In the genomic region with DNA sequence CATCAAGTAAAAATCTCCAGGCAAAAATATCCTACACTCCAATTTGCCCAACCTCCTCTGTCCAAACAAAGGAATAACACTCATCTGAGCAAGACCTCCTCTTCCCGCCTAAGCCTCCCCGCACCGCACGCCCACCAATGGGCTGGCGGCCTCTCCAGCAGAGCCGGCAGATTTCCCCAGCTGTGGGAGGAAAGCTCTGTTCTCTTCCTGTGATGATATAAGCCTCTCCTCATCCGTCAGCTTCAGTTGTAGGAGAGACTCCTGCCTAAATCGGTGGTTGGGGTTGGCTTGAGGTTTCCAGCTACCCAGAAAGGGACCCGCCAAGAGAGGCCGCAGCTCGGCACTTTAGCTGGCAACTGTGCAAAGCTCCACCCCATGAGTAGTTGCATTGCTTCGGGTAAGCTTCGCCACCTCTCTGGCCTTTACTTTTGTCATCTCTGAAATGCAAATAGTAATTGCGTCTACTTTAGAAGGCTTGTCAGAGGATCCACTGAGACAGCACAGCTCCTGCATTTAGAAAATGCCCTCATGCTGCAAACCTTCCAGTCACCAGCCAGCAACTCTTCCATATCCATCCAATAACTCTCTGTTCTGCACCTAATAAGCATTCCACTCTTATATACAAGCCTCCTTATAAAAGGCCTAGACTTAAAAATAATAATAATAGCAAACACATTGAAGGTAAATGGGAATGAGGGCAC, we compare ENCODE assay signal across 20 cellular contexts.
DNase-seq lines count a peak whose midpoint lies in the region; ATAC-seq and TF ChIP-seq lines count a peak whose summit lies in the region.
"Had no signal": no experiment of that assay in that cellular context is flagged by ENCODE, and none has a peak within 500 bp of the region (broad histone marks: within the 10 kb centered on the region; RNA-seq: fewer than 3 reads in every experiment).

No MANE protein-coding gene starts in this region.

- no peak overlapping the region for H4K91ac ChIP-seq in neuronal stem cell (ENCODE audit: low read depth, low read length, poor library complexity)

- peak in 7 of 8 donors; percentile 33 to 75 (median 61) for ATAC-seq in heart right ventricle
- no peak for ATAC-seq in HG02588 (IDR thresholded peaks at IDR 0.05; ENCODE audit: unreplicated experiment)
- ATAC-seq: activated T-cell treated with anti-CD3 and anti-CD28 coated beads, Interleukin-2, amount 50 U/mL, for 72 hours; HepG2; pancreas; right lobe of liver had no signal

- H3K4me1 ChIP-seq in heart right ventricle (peaks cover 0 to 13% (median 3%) of the 10 kb centered on the region in 9 donors), right atrium auricular region (no peaks in the 10 kb centered on the region), neuronal stem cell (ENCODE audit: control insufficient read depth in 2 of 2, insufficient read depth in 1 of 2, low read depth in 1 of 2, low read length in 2 of 2) (peaks cover 0 to 11% of the 10 kb centered on the region in 2 donors)
- H3K4me1 ChIP-seq: pancreas, right lobe of liver had no signal

- 62 to 63% methylated on average over 14 of the region's 14 CpGs for WGBS in heart right ventricle, 2 donors
- WGBS in neuronal stem cell (ENCODE audit: extremely low coverage in 2 of 2, insufficient read length in 2 of 2, insufficient replicate concordance in 1 of 2), 2 donors, result no CpG with 5 or more reads among the region's 14 CpGs

- no peaks in the 10 kb centered on the region for H3K9me3 ChIP-seq in heart right ventricle
- no peaks in the 10 kb centered on the region for H3K9me3 ChIP-seq in right atrium auricular region
- peaks cover 0 to 1% of the 10 kb centered on the region in 2 donors for H3K9me3 ChIP-seq in neuronal stem cell (replicated peaks in 1 of 2; ENCODE audit: control insufficient read depth in 2 of 2, insufficient read depth in 1 of 2, low read depth in 1 of 2, low read length in 2 of 2)
- H3K9me3 ChIP-seq: pancreas, right lobe of liver had no signal

- TF ChIP-seq CTCF in heart right ventricle (IDR thresholded peaks at IDR 0.05), result no peak
- TF ChIP-seq CTCF in right atrium auricular region (IDR thresholded peaks at IDR 0.05), result no peak
- no peak for TF ChIP-seq CTCF in dorsolateral prefrontal cortex (IDR thresholded peaks at IDR 0.05 in 54 of 56, conservative IDR thresholded peaks at IDR 0.05 in 2 of 56; ENCODE audit: low read depth in 1 of 56, partially characterized antibody in 56 of 56)

- DNase-seq in heart right ventricle (peak in 1 of 2 donors; percentile 7), right atrium auricular region (ENCODE audit: low spot score) (no peak), dorsolateral prefrontal cortex (peak in 6 of 10 donors; percentile 56 to 82 (median 61)), neuronal stem cell (ENCODE audit: low spot score) (no peak), NCI-H128 (lab: John Stamatoyannopoulos, UW; ENCODE audit: unreplicated experiment) (no peak), D341Med (ENCODE audit: low spot score) (no peak)
- no peak for DNase-seq in stimulated activated CD8-positive, alpha-beta memory T cell treated with anti-CD3 and anti-CD28 coated beads, Interleukin-4, amount 100 ng/mL, for 48 hours
- DNase-seq: activated CD4-positive, alpha-beta T cell treated with anti-CD3 and anti-CD28 coated beads, Interleukin-2, amount 10 ng/mL, durations not matched to agents 24 days and 14 days; activated naive CD4-positive, alpha-beta T cell treated with anti-CD3 and anti-CD28 coated beads, Interleukin-2, amount 50 U/mL, for 16 hours; activated T-cell treated with anti-CD3 and anti-CD28 coated beads, Interleukin-2, amount 50 U/mL, for 72 hours; central memory CD4-positive, alpha-beta T cell; GM23248; mammary epithelial cell; NCI-H1105 treated with DMSO at 0.1 percent for 48 hours; NCI-H2171 treated with DMSO at 0.1 percent for 48 hours; pancreas; right lobe of liver had no signal

- no peak overlapping the region for H3K9ac ChIP-seq in neuronal stem cell (ENCODE audit: low read depth, low read length, poor library complexity)
- H3K9ac ChIP-seq: GM23248 had no signal

- H2BK15ac ChIP-seq in neuronal stem cell (ENCODE audit: low read length), result no peak overlapping the region

- no peak overlapping the region for H3K4ac ChIP-seq in neuronal stem cell (ENCODE audit: low read length)

- H3K36me3 ChIP-seq in heart right ventricle, result no peaks in the 10 kb centered on the region
- H3K36me3 ChIP-seq in right atrium auricular region, result no peaks in the 10 kb centered on the region
- no peaks in the 10 kb centered on the region for H3K36me3 ChIP-seq in neuronal stem cell (replicated peaks in 1 of 2; ENCODE audit: control insufficient read depth in 2 of 2, insufficient read depth in 2 of 2, low read length in 2 of 2)
- H3K36me3 ChIP-seq: pancreas, right lobe of liver had no signal

- H3K27me3 ChIP-seq in heart right ventricle (peaks cover 0 to 4% (median 0%) of the 10 kb centered on the region in 7 donors), right atrium auricular region (no peaks in the 10 kb centered on the region), dorsolateral prefrontal cortex (no peaks in the 10 kb centered on the region), neuronal stem cell (ENCODE audit: control insufficient read depth in 3 of 3, insufficient read depth in 3 of 3, low read depth in 1 of 3, low read length in 3 of 3) (no peaks in the 10 kb centered on the region)
- H3K27me3 ChIP-seq: pancreas, right lobe of liver had no signal

- no peak overlapping the region for H2AK5ac ChIP-seq in neuronal stem cell (ENCODE audit: low read depth, low read length)

- no peak overlapping the region for H3K27ac ChIP-seq in heart right ventricle
- no peak overlapping the region for H3K27ac ChIP-seq in right atrium auricular region
- peak overlapping the region in 54 of 59 donors; percentile 2 to 84 (median 56) for H3K27ac ChIP-seq in dorsolateral prefrontal cortex
- no peak overlapping the region for H3K27ac ChIP-seq in neuronal stem cell (replicated peaks; ENCODE audit: low read length)
- H3K27ac ChIP-seq: epithelial cell of prostate, GM23248, pancreas, right lobe of liver had no signal

- H3K4me2 ChIP-seq in neuronal stem cell (ENCODE audit: insufficient read depth, low read length, poor library complexity, severe bottlenecking), result no peak overlapping the region

- H3K79me1 ChIP-seq in neuronal stem cell (ENCODE audit: low read depth, low read length), result no peaks in the 10 kb centered on the region

- H3K14ac ChIP-seq in neuronal stem cell (ENCODE audit: low read length), result no peak overlapping the region

- H2BK12ac ChIP-seq in neuronal stem cell (ENCODE audit: low read length), result no peak overlapping the region

- H3K23ac ChIP-seq in neuronal stem cell (ENCODE audit: low read depth, low read length, poor library complexity), result no peak overlapping the region

- no peak overlapping the region for H2BK5ac ChIP-seq in neuronal stem cell (ENCODE audit: low read length)

- H2BK120ac ChIP-seq in neuronal stem cell (ENCODE audit: low read depth, low read length), result no peak overlapping the region

- H4K8ac ChIP-seq in neuronal stem cell (ENCODE audit: low read depth, low read length), result no peak overlapping the region

- H2AFZ ChIP-seq in neuronal stem cell (ENCODE audit: low read length), result peak overlapping the region; percentile 22
- H2AFZ ChIP-seq: GM23248 had no signal

- H3K18ac ChIP-seq in neuronal stem cell (ENCODE audit: low read length), result no peak overlapping the region

- intact Hi-C loops in heart right ventricle (cut with DNase I), result no loop called here
- intact Hi-C loops in dorsolateral prefrontal cortex (cut with DNase I), result no loop called here

- H3K4me3 ChIP-seq in heart right ventricle (no peak overlapping the region), right atrium auricular region (no peak overlapping the region), dorsolateral prefrontal cortex (peak overlapping the region in 3 of 59 donors; percentile 1 to 27 (median 26)), neuronal stem cell (ENCODE audit: low read length in 2 of 2) (no peak overlapping the region)
- H3K4me3 ChIP-seq: GM23248, pancreas, right lobe of liver had no signal

Comparison
In these comparisons a context has a peak if more than half of its experiments do, and no peak if none do; other contexts are left out.
1. DNase-seq: peak in dorsolateral prefrontal cortex (6 of 10); none in right atrium auricular region (single experiment), neuronal stem cell (single experiment), stimulated activated CD8-positive, alpha-beta memory T cell treated with anti-CD3 and anti-CD28 coated beads, Interleukin-4, amount 100 ng/mL, for 48 hours (single experiment), NCI-H128 (single experiment) and D341Med (single experiment).
2. H3K27ac ChIP-seq: peak in dorsolateral prefrontal cortex (54 of 59); none in heart right ventricle (0 of 10), right atrium auricular region (0 of 2) and neuronal stem cell (single experiment).